In the genomic region with DNA sequence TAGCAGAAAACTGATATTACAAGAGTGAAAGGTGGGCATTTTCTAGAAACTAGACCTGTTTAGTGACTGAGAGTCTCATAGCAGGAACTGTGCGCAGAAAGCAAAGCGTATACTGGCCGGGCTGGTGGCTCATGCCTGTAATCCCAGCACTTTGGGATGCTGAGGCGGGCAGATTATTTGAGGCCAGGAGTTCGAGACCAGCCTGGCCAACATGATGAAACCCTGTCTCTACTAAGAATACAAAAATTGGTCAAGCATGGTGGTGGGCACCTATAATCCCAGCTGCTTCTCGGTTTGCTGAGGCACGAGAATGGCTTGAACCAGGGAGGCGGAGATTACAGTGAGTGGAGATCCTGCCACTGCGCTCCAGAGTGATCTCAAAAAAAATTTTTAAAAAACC, we compare ENCODE assay signal across 13 cellular contexts. TPM values are rescaled to one million over a fixed set of nuclear protein-coding genes. Genes with fewer than 3 reads are reported as not detected.
A peak's percentile ranks its signal among the peaks of the same experiment; 100 is the strongest.
DNase-seq lines count a peak whose midpoint lies in the region; ATAC-seq and TF ChIP-seq lines count a peak whose summit lies in the region.
"Had no signal": no experiment of that assay in that cellular context is flagged by ENCODE, and none has a peak within 500 bp of the region (broad histone marks: within the 10 kb centered on the region; RNA-seq: fewer than 3 reads in every experiment).

No MANE protein-coding gene starts in this region.

- ATAC-seq in activated B cell treated with CpG ODN at 0.5 μM for 24 hours (ENCODE audit: low read depth) = no peak
- no peak for ATAC-seq in memory B cell (ENCODE audit: low read depth)
- ATAC-seq in aorta (ENCODE audit: low FRiP score) = no peak
- no peak for ATAC-seq in GM18519 (IDR thresholded peaks at IDR 0.05; ENCODE audit: low FRiP score, unreplicated experiment)
- ATAC-seq: psoas muscle had no signal

- no peaks in the 10 kb centered on the region for H3K36me3 ChIP-seq in aorta (ENCODE audit: control insufficient read depth in 1 of 2, insufficient read depth in 2 of 2, low read length in 1 of 2)
- no peaks in the 10 kb centered on the region for H3K36me3 ChIP-seq in effector memory CD4-positive, alpha-beta T cell (ENCODE audit: control insufficient read depth, insufficient read depth, low read length)
- H3K36me3 ChIP-seq: uterus had no signal

- H3K27me3 ChIP-seq in aorta (ENCODE audit: control insufficient read depth in 1 of 2, insufficient read depth in 2 of 2, low read length in 1 of 2) = no peaks in the 10 kb centered on the region
- H3K27me3 ChIP-seq in effector memory CD4-positive, alpha-beta T cell (replicated peaks; ENCODE audit: control insufficient read depth, insufficient read depth, low read length, poor library complexity, severe bottlenecking) = no peaks in the 10 kb centered on the region
- H3K27me3 ChIP-seq: uterus had no signal

- H3K27me3 Mint-ChIP-seq in activated naive CD4-positive, alpha-beta T cell treated with anti-CD3 and anti-CD28 coated beads, Interleukin-2, amount 10 ng/mL, durations not matched to agents 7 days and 5 days = peaks cover 4% of the 10 kb centered on the region
- H3K27me3 Mint-ChIP-seq in activated B cell treated with CpG ODN at 0.5 μM for 24 hours (no peaks in the 10 kb centered on the region), memory B cell (no peaks in the 10 kb centered on the region)

- TF ChIP-seq CTCF in activated B cell treated with CpG ODN at 0.5 μM for 24 hours (IDR thresholded peaks at IDR 0.05) = no peak

- no peaks in the 10 kb centered on the region for H3K4me1 ChIP-seq in aorta (ENCODE audit: control insufficient read depth in 1 of 2, insufficient read depth in 2 of 2, low read length in 2 of 2)
- peaks cover 11% of the 10 kb centered on the region for H3K4me1 ChIP-seq in effector memory CD4-positive, alpha-beta T cell (ENCODE audit: control insufficient read depth, insufficient read depth, low read length, poor library complexity, severe bottlenecking)
- H3K4me1 ChIP-seq: uterus had no signal

- CTCF ChIA-PET in activated naive CD4-positive, alpha-beta T cell treated with anti-CD3 and anti-CD28 coated beads, Interleukin-2, amount 10 ng/mL, durations not matched to agents 7 days and 5 days (lab: Charles Lee) = interaction anchor here (2.3 kb wide), 1 partner anchor 9 kb away, joined by 21 read pairs; a partner anchor contains a TSS
- CTCF ChIA-PET in activated B cell treated with CpG ODN at 0.5 μM for 24 hours (lab: Charles Lee) = interaction anchor here (2.1 kb wide), 1 partner anchor 9 kb away, joined by 15 read pairs; a partner anchor contains a TSS

- no peaks in the 10 kb centered on the region for H3K9me3 Mint-ChIP-seq in activated naive CD4-positive, alpha-beta T cell treated with anti-CD3 and anti-CD28 coated beads, Interleukin-2, amount 10 ng/mL, durations not matched to agents 7 days and 5 days
- H3K9me3 Mint-ChIP-seq in activated B cell treated with CpG ODN at 0.5 μM for 24 hours (no peaks in the 10 kb centered on the region), memory B cell (no peaks in the 10 kb centered on the region)

- 88 to 94% methylated on average over 9 of the region's 9 CpGs for WGBS in aorta, 2 donors

- no peaks in the 10 kb centered on the region for H3K9me3 ChIP-seq in aorta (ENCODE audit: control insufficient read depth, low read length)
- no peaks in the 10 kb centered on the region for H3K9me3 ChIP-seq in effector memory CD4-positive, alpha-beta T cell (ENCODE audit: control insufficient read depth, low read length)
- H3K9me3 ChIP-seq: psoas muscle, uterus had no signal

- no peak overlapping the region for H3K4me3 ChIP-seq in aorta (ENCODE audit: low read length in 2 of 2)
- no peak overlapping the region for H3K4me3 ChIP-seq in effector memory CD4-positive, alpha-beta T cell (ENCODE audit: insufficient read depth, low read depth, low read length, poor library complexity, severe bottlenecking)
- H3K4me3 ChIP-seq: psoas muscle, uterus had no signal

- POLR2A ChIA-PET in activated B cell treated with CpG ODN at 0.5 μM for 24 hours (lab: Charles Lee) = interaction anchor here (2.4 to 5.6 kb wide), 2 partner anchors 14 to 41 kb away, joined by 14 to 74 read pairs; a partner anchor contains a TSS

- H3K27ac Mint-ChIP-seq in activated naive CD4-positive, alpha-beta T cell treated with anti-CD3 and anti-CD28 coated beads, Interleukin-2, amount 10 ng/mL, durations not matched to agents 7 days and 5 days = peak overlapping the region; percentile 96
- H3K27ac Mint-ChIP-seq in activated B cell treated with CpG ODN at 0.5 μM for 24 hours = peak overlapping the region; percentile 99
- peak overlapping the region; percentile 95 for H3K27ac Mint-ChIP-seq in memory B cell

- peak overlapping the region; percentile 89 for H3K4me3 Mint-ChIP-seq in activated naive CD4-positive, alpha-beta T cell treated with anti-CD3 and anti-CD28 coated beads, Interleukin-2, amount 10 ng/mL, durations not matched to agents 7 days and 5 days
- peak overlapping the region; percentile 98 for H3K4me3 Mint-ChIP-seq in activated B cell treated with CpG ODN at 0.5 μM for 24 hours
- H3K4me3 Mint-ChIP-seq in memory B cell = peak overlapping the region; percentile 92

- H3K27ac ChIP-seq in aorta (ENCODE audit: low read depth in 1 of 2, low read length in 2 of 2) = no peak overlapping the region
- H3K27ac ChIP-seq in effector memory CD4-positive, alpha-beta T cell (ENCODE audit: insufficient read depth, low read length, poor library complexity, severe bottlenecking) = no peak overlapping the region

- intact Hi-C loops in activated B cell treated with CpG ODN at 0.5 μM for 24 hours (cut with micrococcal nuclease) = loop anchor here (5.0 kb wide), 1 partner anchor 1397 kb away; a partner anchor contains a TSS
- intact Hi-C loops in aorta (cut with DNase I) = no loop called here

- DNase-seq in activated naive CD4-positive, alpha-beta T cell treated with anti-CD3 and anti-CD28 coated beads, Interleukin-2, amount 10 ng/mL, durations not matched to agents 7 days and 5 days = no peak
- DNase-seq in activated naive CD4-positive, alpha-beta T cell (lab: John Stamatoyannopoulos, UW) = no peak
- DNase-seq in activated B cell treated with CpG ODN at 0.5 μM for 24 hours = no peak
- no peak for DNase-seq in memory B cell (ENCODE audit: low spot score in 2 of 2)
- peak; percentile 17 to 23 for DNase-seq in aorta
- DNase-seq in HT-29 (ENCODE audit: low spot score) = no peak
- DNase-seq in effector memory CD4-positive, alpha-beta T cell = no peak
- DNase-seq: GOT3; MV-4-11; psoas muscle; stimulated activated CD8-positive, alpha-beta memory T cell treated with anti-CD3 and anti-CD28 coated beads, Interleukin-4, amount 100 ng/mL, for 48 hours had no signal

- H3K36me3 Mint-ChIP-seq in activated naive CD4-positive, alpha-beta T cell treated with anti-CD3 and anti-CD28 coated beads, Interleukin-2, amount 10 ng/mL, durations not matched to agents 7 days and 5 days = peaks cover 15% of the 10 kb centered on the region
- H3K36me3 Mint-ChIP-seq in activated B cell treated with CpG ODN at 0.5 μM for 24 hours (ENCODE audit: low read depth) (peaks cover 21% of the 10 kb centered on the region), memory B cell (no peaks in the 10 kb centered on the region)

- H3K4me1 Mint-ChIP-seq in activated naive CD4-positive, alpha-beta T cell treated with anti-CD3 and anti-CD28 coated beads, Interleukin-2, amount 10 ng/mL, durations not matched to agents 7 days and 5 days = peaks cover 45% of the 10 kb centered on the region
- H3K4me1 Mint-ChIP-seq in activated B cell treated with CpG ODN at 0.5 μM for 24 hours = peaks cover 41% of the 10 kb centered on the region
- peaks cover 15% of the 10 kb centered on the region for H3K4me1 Mint-ChIP-seq in memory B cell

RNA-seq across cellular contexts. Expression of a gene that starts 1.8 kb away (rescaled TPM):
- 98.0 and 117 TPM in 2 replicates for total RNA-seq in activated B cell treated with CpG ODN at 0.5 μM for 24 hours
- total RNA-seq in aorta = 10 to 100 TPM; 72.7 to 78.6 TPM
- polyA plus RNA-seq in aorta = 10 to 100 TPM; 16.3 to 17.9 TPM
- 151 and 165 TPM in 2 replicates for total RNA-seq in HT-29 (2014; rRNA removed; shearing (Covaris generic))

RNA-seq across cellular contexts. Expression of a gene that starts 9.2 kb away (rescaled TPM):
- total RNA-seq in activated B cell treated with CpG ODN at 0.5 μM for 24 hours = 19.7 and 25.0 TPM in 2 replicates
- total RNA-seq in aorta = 10 to 100 TPM in 1 of 2 donors, 1 to 10 TPM in 1; 6.8 to 17.7 TPM
- polyA plus RNA-seq in aorta = 10 to 100 TPM in 1 of 2 donors, 1 to 10 TPM in 1; 3.9 to 11.0 TPM
- 40.9 and 41.3 TPM in 2 replicates for total RNA-seq in HT-29 (2014; rRNA removed; shearing (Covaris generic))

RNA-seq across cellular contexts. Expression of a gene that starts 41.6 kb away (rescaled TPM):
- total RNA-seq in activated B cell treated with CpG ODN at 0.5 μM for 24 hours (163 and 176 TPM in 2 replicates), aorta (10 to 100 TPM; 54.5 to 58.5 TPM)
- polyA plus RNA-seq in aorta = 10 to 100 TPM; 48.6 to 61.0 TPM
- 53.4 and 58.9 TPM in 2 replicates for total RNA-seq in HT-29 (2014; rRNA removed; shearing (Covaris generic))

RNA-seq across cellular contexts. Expression of a gene that starts 56.3 kb away (rescaled TPM):
- total RNA-seq in activated B cell treated with CpG ODN at 0.5 μM for 24 hours (37.3 and 38.4 TPM in 2 replicates), aorta (10 to 100 TPM; 63.4 to 69.5 TPM)
- polyA plus RNA-seq in aorta = 10 to 100 TPM; 14.9 to 34.1 TPM
- 28.3 and 29.4 TPM in 2 replicates for total RNA-seq in HT-29 (2014; rRNA removed; shearing (Covaris generic))

Comparison
In these comparisons a context has a peak if more than half of its experiments do, and no peak if none do; other contexts are left out.
1. DNase-seq: peak in aorta (2 of 2); none in activated naive CD4-positive, alpha-beta T cell treated with anti-CD3 and anti-CD28 coated beads, Interleukin-2, amount 10 ng/mL, durations not matched to agents 7 days and 5 days (single experiment), activated naive CD4-positive, alpha-beta T cell (0 of 4), activated B cell treated with CpG ODN at 0.5 μM for 24 hours (single experiment), memory B cell (0 of 2), HT-29 (single experiment) and effector memory CD4-positive, alpha-beta T cell (0 of 3).
2. Peak in every context shown above with its lines, with median percentiles within 50 percentile points of each other: H3K27ac Mint-ChIP-seq and H3K4me3 Mint-ChIP-seq.